In genomic region chr2:31204761-31205160, GRCh38 we compare ENCODE assay signal across 12 cellular contexts. TPM values are rescaled to one million over a fixed set of nuclear protein-coding genes. Genes with fewer than 3 reads are reported as not detected.
DNase-seq lines count a peak whose midpoint lies in the region; ATAC-seq lines count a peak whose summit lies in the region.
"Had no signal": no experiment of that assay in that cellular context is flagged by ENCODE, and none has a peak within 500 bp of the region (broad histone marks: within the 10 kb centered on the region; RNA-seq: fewer than 3 reads in every experiment).

No MANE protein-coding gene starts in this region.

- no peak for ATAC-seq in left lobe of liver
- ATAC-seq: GM12878 had no signal

- DNase-seq in DMS 273 treated with DMSO at 0.1 percent for 48 hours (lab: John Stamatoyannopoulos, UW), result peak; percentile 67
- DNase-seq in NCI-H1694 treated with DMSO at 0.1 percent for 48 hours (lab: John Stamatoyannopoulos, UW), result peak; percentile 71
- DNase-seq in inferior parietal cortex (ENCODE audit: extremely low spot score), result peak; percentile 47
- DNase-seq in ureter (ENCODE audit: low spot score), result peak; percentile 15
- DNase-seq in NCI-H2081 (lab: John Stamatoyannopoulos, UW), result no peak
- no peak for DNase-seq in NCI-H82 (lab: John Stamatoyannopoulos, UW)
- DNase-seq in left lobe of liver (ENCODE audit: low spot score), result no peak
- DNase-seq: ACHN; Caco-2; CD4-positive, alpha-beta T cell; H9 had no signal

RNA-seq across cellular contexts. Expression of gene CAPN14, which starts 12.6 kb away (rescaled TPM):
- total RNA-seq in ureter, result 0.62 TPM
- not detected for total RNA-seq in left lobe of liver

RNA-seq across cellular contexts. Expression of gene EHD3, which starts 29.2 kb away (rescaled TPM):
- 12.7 TPM for total RNA-seq in ureter
- total RNA-seq in left lobe of liver, result 10.6 TPM
- total RNA-seq: Caco-2 had no signal

Comparison
In these comparisons a context has a peak if more than half of its experiments do, and no peak if none do; other contexts are left out.
1. DNase-seq: peak in DMS 273 treated with DMSO at 0.1 percent for 48 hours (single experiment), NCI-H1694 treated with DMSO at 0.1 percent for 48 hours (single experiment), inferior parietal cortex (single experiment) and ureter (single experiment); none in NCI-H2081 (0 of 2), NCI-H82 (single experiment) and left lobe of liver (single experiment).